Comparison of ENCODE assay signal across 22 cellular contexts in genomic region chr15:74960995-74961588, GRCh38. TPM values are rescaled to one million over a fixed set of nuclear protein-coding genes. Genes with fewer than 3 reads are reported as not detected.
A peak's percentile ranks its signal among the peaks of the same experiment; 100 is the strongest.
DNase-seq lines count a peak whose midpoint lies in the region; ATAC-seq and TF ChIP-seq lines count a peak whose summit lies in the region.
"Had no signal": no experiment of that assay in that cellular context is flagged by ENCODE, and none has a peak within 500 bp of the region (broad histone marks: within the 10 kb centered on the region; RNA-seq: fewer than 3 reads in every experiment).

No MANE protein-coding gene starts in this region.

- H3K27me3 ChIP-seq in KMS-11 (ENCODE audit: insufficient read depth, low read depth) (no peaks in the 10 kb centered on the region), osteoblast (ENCODE audit: insufficient read depth, low read length) (peaks cover 49% of the 10 kb centered on the region), stomach (peaks cover 0 to 36% (median 0%) of the 10 kb centered on the region in 3 donors), ovary (no peaks in the 10 kb centered on the region)

- no peaks in the 10 kb centered on the region for H3K36me3 Mint-ChIP-seq in activated CD4-positive, alpha-beta T cell treated with anti-CD3 and anti-CD28 coated beads for 36 hours (ENCODE audit: low read depth)
- H3K36me3 Mint-ChIP-seq in activated T-helper 2 cell treated with anti-CD3 and anti-CD28 coated beads, Interferon-gamma antibody, Interleukin-2, Interleukin-4, amounts not matched to agents 10 μg/mL and 5 μg/mL and 100 μg/mL, durations not matched to agents 14 hours and 24 hours and 36 hours (ENCODE audit: low read depth) = no peaks in the 10 kb centered on the region
- H3K36me3 Mint-ChIP-seq: immature natural killer cell, naive B cell had no signal

- H3K27ac ChIP-seq in KMS-11 (peak overlapping the region; percentile 24; the same call in 1 of the 2 replicates), osteoblast (ENCODE audit: low read depth, low read length) (no peak overlapping the region), stomach (no peak overlapping the region), ovary (no peak overlapping the region)
- H3K27ac ChIP-seq: BLaER1 treated with 17β-estradiol and CSF1 and Interleukin-3, amounts not matched to agents 10 nM and 100 nM; heart left ventricle; HL-60; suprapubic skin had no signal

- peaks cover 30% of the 10 kb centered on the region for H3K4me1 ChIP-seq in KMS-11 (ENCODE audit: low read depth, poor library complexity, severe bottlenecking)
- peaks cover 21% of the 10 kb centered on the region for H3K4me1 ChIP-seq in osteoblast (ENCODE audit: insufficient read depth, low read length)
- H3K4me1 ChIP-seq in stomach = peaks cover 29 to 43% (median 39%) of the 10 kb centered on the region in 4 donors
- peaks cover 1% of the 10 kb centered on the region for H3K4me1 ChIP-seq in ovary (ENCODE audit: insufficient read depth)

- no peak for TF ChIP-seq POLR2A in stomach (IDR thresholded peaks at IDR 0.05)
- TF ChIP-seq POLR2A in ovary (IDR thresholded peaks at IDR 0.05) = no peak

- 22 to 58% (median 28%) methylated on average over 3 of the region's 3 CpGs for WGBS in stomach, 5 donors
- WGBS in ovary, 3 donors = 29 to 40% (median 29%) methylated on average over 3 of the region's 3 CpGs

- peak overlapping the region; percentile 10; the same call in 1 of the 2 replicates for H3K4me2 ChIP-seq in KMS-11
- no peak overlapping the region for H3K4me2 ChIP-seq in osteoblast (ENCODE audit: insufficient read depth, low read length)

- H3K36me3 ChIP-seq in KMS-11 (ENCODE audit: insufficient read depth) = no peaks in the 10 kb centered on the region
- no peaks in the 10 kb centered on the region for H3K36me3 ChIP-seq in osteoblast (ENCODE audit: insufficient read depth, low read length)
- H3K36me3 ChIP-seq in stomach = no peaks in the 10 kb centered on the region
- no peaks in the 10 kb centered on the region for H3K36me3 ChIP-seq in ovary
- H3K36me3 ChIP-seq: BLaER1 treated with 17β-estradiol and CSF1 and Interleukin-3, amounts not matched to agents 10 nM and 100 nM; heart left ventricle; suprapubic skin had no signal

- no peak overlapping the region for H3K4me3 ChIP-seq in KMS-11 (IDR thresholded peaks at IDR 0.05; ENCODE audit: insufficient read depth, low read depth, low read length)
- no peak overlapping the region for H3K4me3 ChIP-seq in osteoblast (ENCODE audit: insufficient read depth, low read length)
- H3K4me3 ChIP-seq in stomach = no peak overlapping the region
- H3K4me3 ChIP-seq in ovary = no peak overlapping the region
- H3K4me3 ChIP-seq: BLaER1 treated with 17β-estradiol and CSF1 and Interleukin-3, amounts not matched to agents 10 nM and 100 nM; heart left ventricle; lung; suprapubic skin had no signal

- TF ChIP-seq CTCF in KMS-11 (conservative IDR thresholded peaks at IDR 0.05; ENCODE audit: low read depth, low read length) (no peak), osteoblast (IDR thresholded peaks at IDR 0.05; ENCODE audit: extremely low read depth, low read depth, low read length) (no peak), stomach (IDR thresholded peaks at IDR 0.05) (no peak), ovary (IDR thresholded peaks at IDR 0.05) (no peak)

- CTCF ChIA-PET in activated CD4-positive, alpha-beta T cell treated with anti-CD3 and anti-CD28 coated beads for 36 hours (lab: Charles Lee) = interaction anchor here (1.0 to 3.0 kb wide), 8 partner anchors 11 to 193 kb away, joined by 3 to 20 read pairs (median 4); no protein-coding TSS in a partner anchor

- ATAC-seq in activated CD4-positive, alpha-beta T cell treated with anti-CD3 and anti-CD28 coated beads for 36 hours = peak; percentile 53
- ATAC-seq in GM21786 (IDR thresholded peaks at IDR 0.05; ENCODE audit: unreplicated experiment) = no peak
- ATAC-seq: heart left ventricle had no signal

- intact Hi-C loops in activated CD4-positive, alpha-beta T cell treated with anti-CD3 and anti-CD28 coated beads for 36 hours (cut with DNase I, micrococcal nuclease) = loop anchor here (1.0 to 2.0 kb wide), 3 partner anchors 23 to 240 kb away; partner anchors contain the start of genes C15orf39 (in 1 of the 2) and PPCDC (in 1 of the 2)
- intact Hi-C loops in activated T-helper 2 cell treated with anti-CD3 and anti-CD28 coated beads, Interferon-gamma antibody, Interleukin-2, Interleukin-4, amounts not matched to agents 10 μg/mL and 5 μg/mL and 100 μg/mL, durations not matched to agents 14 hours and 24 hours and 36 hours (cut with micrococcal nuclease) = loop anchor here (1.0 kb wide), 1 partner anchor 23 kb away; no protein-coding TSS in a partner anchor
- intact Hi-C loops in stomach (cut with DNase I; ENCODE audit: low total_unique reads) = no loop called here
- intact Hi-C loops in ovary (cut with DNase I) = no loop called here

- no peak overlapping the region for H3K9ac ChIP-seq in KMS-11
- H3K9ac ChIP-seq: BLaER1 treated with 17β-estradiol and CSF1 and Interleukin-3, amounts not matched to agents 10 nM and 100 nM had no signal

- H3K9me3 Mint-ChIP-seq in activated CD4-positive, alpha-beta T cell treated with anti-CD3 and anti-CD28 coated beads for 36 hours (ENCODE audit: low read depth) = no peaks in the 10 kb centered on the region
- H3K9me3 Mint-ChIP-seq in activated T-helper 2 cell treated with anti-CD3 and anti-CD28 coated beads, Interferon-gamma antibody, Interleukin-2, Interleukin-4, amounts not matched to agents 10 μg/mL and 5 μg/mL and 100 μg/mL, durations not matched to agents 14 hours and 24 hours and 36 hours = no peaks in the 10 kb centered on the region
- H3K9me3 Mint-ChIP-seq: immature natural killer cell, naive B cell had no signal

- POLR2A ChIA-PET in activated CD4-positive, alpha-beta T cell treated with anti-CD3 and anti-CD28 coated beads for 36 hours (lab: Charles Lee) = interaction anchor here (0.6 to 1.2 kb wide), 3 partner anchors 18 to 62 kb away, joined by 3 to 6 read pairs (median 4); partner anchors contain the start of gene PPCDC

- H3K9me3 ChIP-seq in osteoblast (ENCODE audit: low read depth, low read length) (no peaks in the 10 kb centered on the region), stomach (no peaks in the 10 kb centered on the region), ovary (no peaks in the 10 kb centered on the region)
- H3K9me3 ChIP-seq: heart left ventricle, suprapubic skin had no signal

- H3K27me3 Mint-ChIP-seq in activated CD4-positive, alpha-beta T cell treated with anti-CD3 and anti-CD28 coated beads for 36 hours = peaks cover 25% of the 10 kb centered on the region
- peaks cover 39% of the 10 kb centered on the region for H3K27me3 Mint-ChIP-seq in activated T-helper 2 cell treated with anti-CD3 and anti-CD28 coated beads, Interferon-gamma antibody, Interleukin-2, Interleukin-4, amounts not matched to agents 10 μg/mL and 5 μg/mL and 100 μg/mL, durations not matched to agents 14 hours and 24 hours and 36 hours (ENCODE audit: low read depth)

- no peak overlapping the region for H3K4me3 Mint-ChIP-seq in activated CD4-positive, alpha-beta T cell treated with anti-CD3 and anti-CD28 coated beads for 36 hours
- H3K4me3 Mint-ChIP-seq in activated T-helper 2 cell treated with anti-CD3 and anti-CD28 coated beads, Interferon-gamma antibody, Interleukin-2, Interleukin-4, amounts not matched to agents 10 μg/mL and 5 μg/mL and 100 μg/mL, durations not matched to agents 14 hours and 24 hours and 36 hours (ENCODE audit: low read depth) = no peak overlapping the region
- H3K4me3 Mint-ChIP-seq: immature natural killer cell, naive B cell had no signal

- peaks cover 37% of the 10 kb centered on the region for H3K4me1 Mint-ChIP-seq in activated CD4-positive, alpha-beta T cell treated with anti-CD3 and anti-CD28 coated beads for 36 hours
- H3K4me1 Mint-ChIP-seq in activated T-helper 2 cell treated with anti-CD3 and anti-CD28 coated beads, Interferon-gamma antibody, Interleukin-2, Interleukin-4, amounts not matched to agents 10 μg/mL and 5 μg/mL and 100 μg/mL, durations not matched to agents 14 hours and 24 hours and 36 hours (ENCODE audit: low read depth) = peaks cover 21% of the 10 kb centered on the region

- no peaks in the 10 kb centered on the region for H3K79me2 ChIP-seq in KMS-11 (ENCODE audit: insufficient read depth, low read depth)
- no peaks in the 10 kb centered on the region for H3K79me2 ChIP-seq in osteoblast (ENCODE audit: insufficient read depth, low read length)

- peak overlapping the region; percentile 32 for H3K27ac Mint-ChIP-seq in activated CD4-positive, alpha-beta T cell treated with anti-CD3 and anti-CD28 coated beads for 36 hours
- peak overlapping the region; percentile 73 for H3K27ac Mint-ChIP-seq in activated T-helper 2 cell treated with anti-CD3 and anti-CD28 coated beads, Interferon-gamma antibody, Interleukin-2, Interleukin-4, amounts not matched to agents 10 μg/mL and 5 μg/mL and 100 μg/mL, durations not matched to agents 14 hours and 24 hours and 36 hours
- H3K27ac Mint-ChIP-seq: immature natural killer cell, naive B cell had no signal

- H2AFZ ChIP-seq in KMS-11 (ENCODE audit: low read depth) = no peak overlapping the region
- H2AFZ ChIP-seq in osteoblast (ENCODE audit: low read length) = no peak overlapping the region

- no peak for TF ChIP-seq EP300 in stomach (IDR thresholded peaks at IDR 0.05)
- no peak for TF ChIP-seq EP300 in ovary (IDR thresholded peaks at IDR 0.05)

- H4K20me1 ChIP-seq in KMS-11 (ENCODE audit: insufficient read depth) (no peaks in the 10 kb centered on the region), osteoblast (ENCODE audit: insufficient read depth, low read length) (no peaks in the 10 kb centered on the region)

- DNase-seq in activated CD4-positive, alpha-beta T cell treated with anti-CD3 and anti-CD28 coated beads for 36 hours = peak; percentile 39
- no peak for DNase-seq in activated CD4-positive, alpha-beta T cell treated with anti-CD3 and anti-CD28 coated beads, Interleukin-2, amount 50 U/mL, for 48 hours
- no peak for DNase-seq in activated T-helper 2 cell treated with anti-CD3 and anti-CD28 coated beads, Interferon-gamma antibody, Interleukin-2, Interleukin-4, amounts not matched to agents 10 μg/mL and 5 μg/mL and 100 μg/mL, durations not matched to agents 14 hours and 24 hours and 36 hours (ENCODE audit: low spot score)
- DNase-seq in osteoblast (ENCODE audit: insufficient read length, low spot score, missing footprints) (peak; percentile 58), stomach (no peak), ovary (no peak)
- DNase-seq: amniotic stem cell; central memory CD4-positive, alpha-beta T cell; effector CD4-positive, alpha-beta T cell; heart left ventricle; immature natural killer cell; naive B cell; NCI-H1048; NCI-H510A; stimulated activated CD4-positive, alpha-beta T cell treated with anti-CD3 and anti-CD28 coated beads, Interleukin-2, amount 100 ng/mL, for 48 hours; T1000 had no signal

RNA-seq across cellular contexts. Expression of gene RPP25, which starts 4.5 kb away (rescaled TPM):
- 1 to 10 TPM; 5.4 to 6.2 TPM for total RNA-seq in activated CD4-positive, alpha-beta T cell treated with anti-CD3 and anti-CD28 coated beads for 36 hours
- 13.1 and 14.2 TPM in 2 replicates for total RNA-seq in activated T-helper 2 cell treated with anti-CD3 and anti-CD28 coated beads, Interferon-gamma antibody, Interleukin-2, Interleukin-4, amounts not matched to agents 10 μg/mL and 5 μg/mL and 100 μg/mL, durations not matched to agents 14 hours and 24 hours and 36 hours
- total RNA-seq in osteoblast (6.2 and 6.9 TPM in 2 replicates), stomach (10 to 100 TPM in 1 of 5 donors, 1 to 10 TPM in 4; 2.8 to 59.4 (median 7.6) TPM), ovary (10 to 100 TPM; 13.6 to 41.2 (median 28.6) TPM)
- polyA plus RNA-seq in stomach (10 to 100 TPM in 1 of 3 donors, 1 to 10 TPM in 2; 8.7 to 10.1 (median 9.3) TPM), ovary (10 to 100 TPM; 16.0 to 17.3 TPM)

RNA-seq across cellular contexts. Expression of gene COX5A, which starts 23.2 kb away (rescaled TPM):
- total RNA-seq in activated CD4-positive, alpha-beta T cell treated with anti-CD3 and anti-CD28 coated beads for 36 hours = 100 to 1,000 TPM; 313 to 319 TPM
- 311 and 333 TPM in 2 replicates for total RNA-seq in activated T-helper 2 cell treated with anti-CD3 and anti-CD28 coated beads, Interferon-gamma antibody, Interleukin-2, Interleukin-4, amounts not matched to agents 10 μg/mL and 5 μg/mL and 100 μg/mL, durations not matched to agents 14 hours and 24 hours and 36 hours
- 27.1 and 38.9 TPM in 2 replicates for total RNA-seq in osteoblast
- 100 to 1,000 TPM in 2 of 5 donors, 10 to 100 TPM in 3; 44.0 to 156 (median 61.1) TPM for total RNA-seq in stomach
- polyA plus RNA-seq in stomach = 100 to 1,000 TPM; 298 to 516 (median 464) TPM
- total RNA-seq in ovary = 10 to 100 TPM; 24.8 to 91.3 (median 73.9) TPM
- polyA plus RNA-seq in ovary = 100 to 1,000 TPM in 1 of 2 donors, 10 to 100 TPM in 1; 86.2 to 158 TPM

RNA-seq across cellular contexts. Expression of gene SCAMP5, which starts 34.3 kb away (rescaled TPM):
- 1 to 10 TPM; 3.9 to 4.5 TPM for total RNA-seq in activated CD4-positive, alpha-beta T cell treated with anti-CD3 and anti-CD28 coated beads for 36 hours
- 0.89 and 0.99 TPM in 2 replicates for total RNA-seq in activated T-helper 2 cell treated with anti-CD3 and anti-CD28 coated beads, Interferon-gamma antibody, Interleukin-2, Interleukin-4, amounts not matched to agents 10 μg/mL and 5 μg/mL and 100 μg/mL, durations not matched to agents 14 hours and 24 hours and 36 hours
- total RNA-seq in osteoblast = 0.88 and 1.8 TPM in 2 replicates
- total RNA-seq in stomach = 10 to 100 TPM in 3 of 5 donors, 1 to 10 TPM in 2; 1.8 to 70.1 (median 13.4) TPM
- polyA plus RNA-seq in stomach = 10 to 100 TPM in 2 of 3 donors, 1 to 10 TPM in 1; 8.8 to 12.7 (median 12.4) TPM
- total RNA-seq in ovary = 10 to 100 TPM in 1 of 7 donors, 1 to 10 TPM in 6; 2.6 to 10.1 (median 5.7) TPM
- 10 to 100 TPM in 1 of 2 donors, 1 to 10 TPM in 1; 4.6 to 17.8 TPM for polyA plus RNA-seq in ovary
- polyA plus RNA-seq: immature natural killer cell had no signal

RNA-seq across cellular contexts. Expression of gene FAM219B, which starts 54.4 kb away (rescaled TPM):
- total RNA-seq in activated CD4-positive, alpha-beta T cell treated with anti-CD3 and anti-CD28 coated beads for 36 hours = 10 to 100 TPM; 39.3 to 49.7 TPM
- 82.1 and 95.2 TPM in 2 replicates for total RNA-seq in activated T-helper 2 cell treated with anti-CD3 and anti-CD28 coated beads, Interferon-gamma antibody, Interleukin-2, Interleukin-4, amounts not matched to agents 10 μg/mL and 5 μg/mL and 100 μg/mL, durations not matched to agents 14 hours and 24 hours and 36 hours
- 36.6 and 46.3 TPM in 2 replicates for total RNA-seq in osteoblast
- total RNA-seq in stomach = 10 to 100 TPM; 12.3 to 85.3 (median 49.5) TPM
- 10 to 100 TPM; 16.9 to 35.2 (median 28.9) TPM for polyA plus RNA-seq in stomach
- total RNA-seq in ovary = 100 to 1,000 TPM in 1 of 7 donors, 10 to 100 TPM in 6; 31.0 to 125 (median 67.4) TPM
- polyA plus RNA-seq in ovary = 10 to 100 TPM; 35.1 to 67.9 TPM

Comparison
In these comparisons a context has a peak if more than half of its experiments do, and no peak if none do; other contexts are left out.
1. DNase-seq: peak in activated CD4-positive, alpha-beta T cell treated with anti-CD3 and anti-CD28 coated beads for 36 hours (single experiment) and osteoblast (single experiment); none in activated CD4-positive, alpha-beta T cell treated with anti-CD3 and anti-CD28 coated beads, Interleukin-2, amount 50 U/mL, for 48 hours (0 of 2), activated T-helper 2 cell treated with anti-CD3 and anti-CD28 coated beads, Interferon-gamma antibody, Interleukin-2, Interleukin-4, amounts not matched to agents 10 μg/mL and 5 μg/mL and 100 μg/mL, durations not matched to agents 14 hours and 24 hours and 36 hours (single experiment), stomach (single experiment) and ovary (0 of 5).
2. intact Hi-C loops: an anchor here in activated CD4-positive, alpha-beta T cell treated with anti-CD3 and anti-CD28 coated beads for 36 hours (1.0 to 2.0 kb wide) and activated T-helper 2 cell treated with anti-CD3 and anti-CD28 coated beads, Interferon-gamma antibody, Interleukin-2, Interleukin-4, amounts not matched to agents 10 μg/mL and 5 μg/mL and 100 μg/mL, durations not matched to agents 14 hours and 24 hours and 36 hours (1.0 kb wide); none called in stomach and ovary.